ENCODE assay signal across 12 cellular contexts in genomic region chr9:135130266-135130976, GRCh38. TPM values are rescaled to one million over a fixed set of nuclear protein-coding genes. Genes with fewer than 3 reads are reported as not detected.
A peak's percentile ranks its signal among the peaks of the same experiment; 100 is the strongest.
DNase-seq lines count a peak whose midpoint lies in the region; ATAC-seq, FAIRE-seq and TF ChIP-seq lines count a peak whose summit lies in the region.
"Had no signal": no experiment of that assay in that cellular context is flagged by ENCODE, and none has a peak within 500 bp of the region (broad histone marks: within the 10 kb centered on the region; RNA-seq: fewer than 3 reads in every experiment).

No MANE protein-coding gene starts in this region.

- no peak for TF ChIP-seq POLR2A in GM18505 (IDR thresholded peaks at IDR 0.05; ENCODE audit: borderline replicate concordance, extremely low read depth, insufficient read depth, insufficient read length)

- H3K27me3 ChIP-seq in bronchial epithelial cell (ENCODE audit: control insufficient read depth, insufficient read depth, low read length), result no peaks in the 10 kb centered on the region

- TF ChIP-seq CTCF in bronchial epithelial cell (IDR thresholded peaks at IDR 0.05; ENCODE audit: insufficient read depth, low read length, severe bottlenecking), result no peak

- no peaks in the 10 kb centered on the region for H3K36me3 Mint-ChIP-seq in activated CD8-positive, alpha-beta memory T cell treated with anti-CD3 and anti-CD28 coated beads, Interleukin-2, amount 10 ng/mL, durations not matched to agents 7 days and 5 days
- H3K36me3 Mint-ChIP-seq in stimulated activated naive B cell treated with anti-CD40 and anti-IgM and Interleukin-4, amounts not matched to agents 10 μg/mL and 1 μg/mL and 100 μg/mL, for 72 hours, result no peaks in the 10 kb centered on the region

- H3K36me3 ChIP-seq in bronchial epithelial cell (ENCODE audit: control insufficient read depth, insufficient read depth, low read length), result no peaks in the 10 kb centered on the region
- H3K36me3 ChIP-seq: WERI-Rb-1 had no signal

- FAIRE-seq in bronchial epithelial cell (lab: Jason Lieb, UNC), result no peak
- FAIRE-seq: GM12891 had no signal

- ATAC-seq in activated CD8-positive, alpha-beta memory T cell treated with anti-CD3 and anti-CD28 coated beads, Interleukin-2, amount 10 ng/mL, durations not matched to agents 7 days and 5 days, result no peak
- ATAC-seq in stimulated activated naive B cell treated with anti-CD40 and anti-IgM and Interleukin-4, amounts not matched to agents 10 μg/mL and 1 μg/mL and 100 μg/mL, for 72 hours (replicated peaks), result peak; percentile 25 to 38
- no peak for ATAC-seq in GM18505 (IDR thresholded peaks at IDR 0.05; ENCODE audit: unreplicated experiment)

- no peaks in the 10 kb centered on the region for H3K9me3 Mint-ChIP-seq in activated CD8-positive, alpha-beta memory T cell treated with anti-CD3 and anti-CD28 coated beads, Interleukin-2, amount 10 ng/mL, durations not matched to agents 7 days and 5 days (ENCODE audit: low read depth)
- peaks cover 8 to 9% of the 10 kb centered on the region in 2 donors for H3K9me3 Mint-ChIP-seq in stimulated activated naive B cell treated with anti-CD40 and anti-IgM and Interleukin-4, amounts not matched to agents 10 μg/mL and 1 μg/mL and 100 μg/mL, for 72 hours

- DNase-seq in activated CD8-positive, alpha-beta memory T cell treated with anti-CD3 and anti-CD28 coated beads, Interleukin-2, amount 50 U/mL, for 48 hours, result peak; percentile 57
- no peak for DNase-seq in activated CD8-positive, alpha-beta memory T cell treated with anti-CD3 and anti-CD28 coated beads, Interleukin-2, amount 10 ng/mL, durations not matched to agents 7 days and 5 days
- DNase-seq in NCI-H226, result peak; percentile 85
- DNase-seq in bronchial epithelial cell (ENCODE audit: low read depth), result peak; percentile 2
- DNase-seq in stimulated activated naive B cell treated with anti-CD40 and anti-IgM and Interleukin-4, amounts not matched to agents 10 μg/mL and 1 μg/mL and 100 μg/mL, for 72 hours, result no peak
- DNase-seq in AML-193 (lab: John Stamatoyannopoulos, UW), result no peak
- no peak for DNase-seq in NCI-H128 (lab: John Stamatoyannopoulos, UW; ENCODE audit: unreplicated experiment)
- DNase-seq: WERI-Rb-1 had no signal

- H3K4me3 Mint-ChIP-seq in activated CD8-positive, alpha-beta memory T cell treated with anti-CD3 and anti-CD28 coated beads, Interleukin-2, amount 10 ng/mL, durations not matched to agents 7 days and 5 days, result no peak overlapping the region
- H3K4me3 Mint-ChIP-seq in stimulated activated naive B cell treated with anti-CD40 and anti-IgM and Interleukin-4, amounts not matched to agents 10 μg/mL and 1 μg/mL and 100 μg/mL, for 72 hours, result no peak overlapping the region
- H3K4me3 Mint-ChIP-seq: neural crest cell had no signal

- H3K27ac Mint-ChIP-seq in activated CD8-positive, alpha-beta memory T cell treated with anti-CD3 and anti-CD28 coated beads, Interleukin-2, amount 10 ng/mL, durations not matched to agents 7 days and 5 days, result no peak overlapping the region
- H3K27ac Mint-ChIP-seq in stimulated activated naive B cell treated with anti-CD40 and anti-IgM and Interleukin-4, amounts not matched to agents 10 μg/mL and 1 μg/mL and 100 μg/mL, for 72 hours, result no peak overlapping the region
- H3K27ac Mint-ChIP-seq: IgD-negative memory B cell had no signal

- H3K27me3 Mint-ChIP-seq in activated CD8-positive, alpha-beta memory T cell treated with anti-CD3 and anti-CD28 coated beads, Interleukin-2, amount 10 ng/mL, durations not matched to agents 7 days and 5 days, result no peaks in the 10 kb centered on the region
- peaks cover 15 to 27% of the 10 kb centered on the region in 2 donors for H3K27me3 Mint-ChIP-seq in stimulated activated naive B cell treated with anti-CD40 and anti-IgM and Interleukin-4, amounts not matched to agents 10 μg/mL and 1 μg/mL and 100 μg/mL, for 72 hours

- H3K4me3 ChIP-seq in bronchial epithelial cell (ENCODE audit: low read depth, low read length), result no peak overlapping the region

- CTCF ChIA-PET in activated CD8-positive, alpha-beta memory T cell treated with anti-CD3 and anti-CD28 coated beads, Interleukin-2, amount 10 ng/mL, durations not matched to agents 7 days and 5 days (lab: Charles Lee), result no interaction called here

- H3K4me1 Mint-ChIP-seq in activated CD8-positive, alpha-beta memory T cell treated with anti-CD3 and anti-CD28 coated beads, Interleukin-2, amount 10 ng/mL, durations not matched to agents 7 days and 5 days, result no peaks in the 10 kb centered on the region
- peaks cover 2 to 6% of the 10 kb centered on the region in 2 donors for H3K4me1 Mint-ChIP-seq in stimulated activated naive B cell treated with anti-CD40 and anti-IgM and Interleukin-4, amounts not matched to agents 10 μg/mL and 1 μg/mL and 100 μg/mL, for 72 hours

RNA-seq across cellular contexts. Expression of gene OLFM1, which starts 43.0 kb away (rescaled TPM):
- under 1 TPM in 1 of 2 experiments, not detected in 1; 0.30 TPM for total RNA-seq in activated CD8-positive, alpha-beta memory T cell treated with anti-CD3 and anti-CD28 coated beads, Interleukin-2, amount 10 ng/mL, durations not matched to agents 7 days and 5 days
- 0.13 and 0.26 TPM in 2 replicates for total RNA-seq in bronchial epithelial cell

Comparison
In these comparisons a context has a peak if more than half of its experiments do, and no peak if none do; other contexts are left out.
1. DNase-seq: peak in activated CD8-positive, alpha-beta memory T cell treated with anti-CD3 and anti-CD28 coated beads, Interleukin-2, amount 50 U/mL, for 48 hours (single experiment), NCI-H226 (single experiment) and bronchial epithelial cell (single experiment); none in activated CD8-positive, alpha-beta memory T cell treated with anti-CD3 and anti-CD28 coated beads, Interleukin-2, amount 10 ng/mL, durations not matched to agents 7 days and 5 days (single experiment), stimulated activated naive B cell treated with anti-CD40 and anti-IgM and Interleukin-4, amounts not matched to agents 10 μg/mL and 1 μg/mL and 100 μg/mL, for 72 hours (single experiment), AML-193 (0 of 2) and NCI-H128 (single experiment).
2. ATAC-seq: peak in stimulated activated naive B cell treated with anti-CD40 and anti-IgM and Interleukin-4, amounts not matched to agents 10 μg/mL and 1 μg/mL and 100 μg/mL, for 72 hours (2 of 2); none in activated CD8-positive, alpha-beta memory T cell treated with anti-CD3 and anti-CD28 coated beads, Interleukin-2, amount 10 ng/mL, durations not matched to agents 7 days and 5 days (single experiment) and GM18505 (single experiment).